In the genomic region with DNA sequence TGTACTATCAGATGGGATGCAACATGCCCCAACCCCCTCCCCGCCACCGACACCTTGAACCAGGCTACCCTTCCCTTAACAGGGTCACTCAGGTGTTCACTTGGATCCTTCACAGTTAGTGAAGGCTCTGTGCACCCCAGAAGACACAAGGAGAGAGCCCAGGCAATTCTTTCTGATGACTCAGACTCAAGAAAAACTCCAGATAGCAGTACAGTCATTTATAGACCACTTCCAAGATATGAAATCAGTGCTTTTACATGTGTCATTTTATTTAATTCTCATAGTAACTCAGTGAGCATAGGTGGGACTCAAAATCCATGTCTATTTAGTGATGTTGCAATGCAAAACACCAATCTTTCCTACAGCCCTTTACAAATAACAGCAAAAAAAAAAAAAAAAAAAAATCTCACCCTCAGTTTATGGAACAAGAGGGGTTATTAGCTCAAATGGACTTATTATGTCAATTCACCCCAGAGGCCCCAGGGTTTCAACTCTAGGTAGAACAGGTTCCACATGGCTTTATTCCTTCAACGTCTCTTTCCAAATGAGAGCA, we compare ENCODE assay signal across 19 cellular contexts.
A peak's percentile ranks its signal among the peaks of the same experiment; 100 is the strongest.
DNase-seq lines count a peak whose midpoint lies in the region; ATAC-seq, FAIRE-seq and TF ChIP-seq lines count a peak whose summit lies in the region.
"Had no signal": no experiment of that assay in that cellular context is flagged by ENCODE, and none has a peak within 500 bp of the region (broad histone marks: within the 10 kb centered on the region; RNA-seq: fewer than 3 reads in every experiment).

No MANE protein-coding gene starts in this region.

- H3K27ac Mint-ChIP-seq in HFFc6: peak overlapping the region; percentile 78
- H3K27ac Mint-ChIP-seq: CD4-positive, alpha-beta T cell; IgD-negative memory B cell; neural progenitor cell had no signal

- DNase-seq in A549 (ENCODE audit: low read depth in 1 of 2, low spot score in 1 of 2) (no peak), HFFc6 (peak; percentile 71), fibroblast of pulmonary artery (ENCODE audit: low read depth) (peak; percentile 41), kidney (no peak), OCI-M2 (lab: John Stamatoyannopoulos, UW; ENCODE audit: unreplicated experiment) (no peak)
- DNase-seq: activated CD4-positive, alpha-beta T cell treated with anti-CD3 and anti-CD28 coated beads for 4 hours; activated CD8-positive, alpha-beta memory T cell treated with anti-CD3 and anti-CD28 coated beads, Interleukin-2, amount 50 U/mL, for 48 hours; aorta; CD4-positive, alpha-beta T cell; cortex of kidney; NCI-H2081; NCI-H510A treated with DMSO at 0.1 percent for 48 hours; stomach had no signal

- no peak for TF ChIP-seq EP300 in A549 (IDR thresholded peaks at IDR 0.05)

- POLR2A ChIA-PET in A549 (lab: Yijun Ruan, JAX): no interaction called here

- H3K27ac ChIP-seq in A549: 0 out of 6 replicates have a peak overlapping the region, but pooled peaks of 1 of the 2 experiments have one; percentile 2
- H3K27ac ChIP-seq in kidney (ENCODE audit: low read depth in 2 of 2, low read length in 2 of 2): no peak overlapping the region
- H3K27ac ChIP-seq: neural progenitor cell, stomach had no signal

- peaks cover 4% of the 10 kb centered on the region; the same call in 1 of the 2 replicates for H3K36me3 Mint-ChIP-seq in HFFc6 (ENCODE audit: low read depth)
- H3K36me3 Mint-ChIP-seq: IgD-negative memory B cell had no signal

- CTCF ChIA-PET in A549 (lab: Yijun Ruan, JAX): interaction anchor here (0.6 to 2.2 kb wide), 5 partner anchors 13 to 174 kb away, joined by 3 to 7 read pairs (median 3); no protein-coding TSS in a partner anchor

- 92% methylated on average over 3 of the region's 3 CpGs for WGBS in A549 (ENCODE audit: missing lambda C conversion rate)

- peaks cover 72% of the 10 kb centered on the region for H3K4me1 Mint-ChIP-seq in HFFc6 (ENCODE audit: low read depth)

- no peaks in the 10 kb centered on the region; the same call in 1 of the 2 replicates for H3K27me3 Mint-ChIP-seq in HFFc6 (ENCODE audit: insufficient read depth)

- TF ChIP-seq CTCF in A549 (IDR thresholded peaks at IDR 0.05) (no peak), HFFc6 (IDR thresholded peaks at IDR 0.05) (no peak), fibroblast of pulmonary artery (IDR thresholded peaks at IDR 0.05; ENCODE audit: low read length, missing control alignments) (no peak), kidney (IDR thresholded peaks at IDR 0.05; ENCODE audit: borderline replicate concordance, extremely low read depth, insufficient read depth) (no peak)

- H3K4me3 ChIP-seq in A549: no peak overlapping the region
- no peak overlapping the region for H3K4me3 ChIP-seq in fibroblast of pulmonary artery (replicated peaks; ENCODE audit: low read depth, low read length)
- no peak overlapping the region for H3K4me3 ChIP-seq in kidney (ENCODE audit: low read length in 2 of 2)
- H3K4me3 ChIP-seq: neural progenitor cell, stomach had no signal

- no peak for TF ChIP-seq POLR2A in A549 (IDR thresholded peaks at IDR 0.05; ENCODE audit: low read length)

- FAIRE-seq in A549 (lab: Jason Lieb, UNC) (no peak), kidney (lab: Jason Lieb, UNC) (no peak)
- FAIRE-seq: A204.1 had no signal

- ATAC-seq in A549 (peak in 1 of 2 experiments; percentile 49; a peak in 3 of 6 replicates), SK-N-SH treated with all-trans-retinoic acid at 6 μM for 48 hours (peak; percentile 46), HG03139 (IDR thresholded peaks at IDR 0.05; ENCODE audit: unreplicated experiment) (no peak), HG02588 (IDR thresholded peaks at IDR 0.05; ENCODE audit: unreplicated experiment) (no peak)

- peaks cover 6% of the 10 kb centered on the region for H3K4me1 ChIP-seq in A549
- peaks cover 0 to 4% of the 10 kb centered on the region in 2 donors for H3K4me1 ChIP-seq in kidney (ENCODE audit: control insufficient read depth in 1 of 2, insufficient read depth in 1 of 2, low read depth in 1 of 2, low read length in 2 of 2)

- no peak for TF ChIP-seq RAD21 in A549 (conservative IDR thresholded peaks at IDR 0.05 in 1 of 2, IDR thresholded peaks at IDR 0.05 in 1 of 2)

- no peak overlapping the region for H3K4me2 ChIP-seq in A549
- H3K4me2 ChIP-seq: neural progenitor cell had no signal

- H3K36me3 ChIP-seq in kidney (ENCODE audit: control insufficient read depth in 1 of 2, insufficient read depth in 2 of 2, low read length in 2 of 2): no peaks in the 10 kb centered on the region
- H3K36me3 ChIP-seq: neural progenitor cell, stomach had no signal

- intact Hi-C loops in kidney (cut with DNase I): no loop called here

- H3K9ac ChIP-seq in kidney (ENCODE audit: low read length in 2 of 2): no peak overlapping the region
- H3K9ac ChIP-seq: neural progenitor cell had no signal

- H3K9me3 ChIP-seq in A549 (no peaks in the 10 kb centered on the region), kidney (ENCODE audit: control insufficient read depth in 1 of 2, low read length in 2 of 2) (no peaks in the 10 kb centered on the region)

- H3K9me3 Mint-ChIP-seq in HFFc6: peaks cover 7% of the 10 kb centered on the region
- H3K9me3 Mint-ChIP-seq: CD4-positive, alpha-beta T cell had no signal

- no peak overlapping the region; the same call in 1 of the 2 replicates for H3K4me3 Mint-ChIP-seq in HFFc6
- H3K4me3 Mint-ChIP-seq: CD4-positive, alpha-beta T cell; IgD-negative memory B cell; neural progenitor cell had no signal

TF ChIP-seq in A549, 52 proteins besides CTCF, POLR2A, EP300 and RAD21:
- TF ChIP-seq BHLHE40 (IDR thresholded peaks at IDR 0.05; ENCODE audit: low read depth, low read length): no peak
- TF ChIP-seq EHF (CRISPR knock-in tag; IDR thresholded peaks at IDR 0.05): no peak
- TF ChIP-seq ZFP36 (IDR thresholded peaks at IDR 0.05; ENCODE audit: borderline replicate concordance, partially characterized antibody): no peak
- no peak for TF ChIP-seq FOSB (CRISPR knock-in tag; IDR thresholded peaks at IDR 0.05)
- no peak for TF ChIP-seq FOSL2 (IDR thresholded peaks at IDR 0.05)
- 0 out of 2 replicates have a peak, but pooled peaks have one; percentile 12 for TF ChIP-seq FOSL2 (CRISPR knock-in tag; IDR thresholded peaks at IDR 0.05)
- no peak for TF ChIP-seq PBX3 (IDR thresholded peaks at IDR 0.05)

TF ChIP-seq in SK-N-SH treated with all-trans-retinoic acid at 6 μM for 48 hours, 23 proteins besides CTCF, POLR2A, EP300 and RAD21:
- TF ChIP-seq TCF4 (CRISPR knock-in tag; IDR thresholded peaks at IDR 0.05; ENCODE audit: borderline replicate concordance) (no peak), ZNF70 (CRISPR knock-in tag; IDR thresholded peaks at IDR 0.05) (no peak), ISL1 (CRISPR knock-in tag; IDR thresholded peaks at IDR 0.05) (no peak), PPARA (CRISPR knock-in tag; IDR thresholded peaks at IDR 0.05; ENCODE audit: borderline replicate concordance) (no peak), RARB (CRISPR knock-in tag; IDR thresholded peaks at IDR 0.05) (no peak), ARNTL (CRISPR knock-in tag; IDR thresholded peaks at IDR 0.05; ENCODE audit: borderline replicate concordance, low read depth) (no peak)

Comparison
In these comparisons a context has a peak if more than half of its experiments do, and no peak if none do; other contexts are left out.
1. DNase-seq: peak in HFFc6 (single experiment) and fibroblast of pulmonary artery (single experiment); none in A549 (0 of 2), kidney (single experiment) and OCI-M2 (single experiment).